In the genomic region with DNA sequence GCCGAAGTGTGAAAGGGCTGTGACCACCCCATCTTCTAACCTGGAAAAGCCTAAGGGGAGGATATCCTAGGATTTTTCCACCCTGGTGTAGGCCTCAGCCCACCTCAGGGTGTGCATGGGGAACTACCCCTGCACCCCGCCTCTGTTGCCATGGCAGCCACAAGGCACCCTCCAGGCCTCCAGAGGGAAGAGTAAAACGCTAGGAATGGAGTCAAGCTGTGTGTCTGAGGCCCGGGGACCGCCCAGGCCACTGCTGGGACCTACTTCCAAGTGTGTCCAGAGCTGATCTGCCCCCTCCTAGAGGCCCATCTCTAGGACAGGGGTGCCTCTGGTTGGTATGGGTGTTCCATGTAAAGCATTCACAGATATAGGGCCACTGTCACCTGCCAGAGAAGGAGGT, we compare ENCODE assay signal across 18 cellular contexts.
DNase-seq lines count a peak whose midpoint lies in the region; ATAC-seq, FAIRE-seq and TF ChIP-seq lines count a peak whose summit lies in the region.
"Had no signal": no experiment of that assay in that cellular context is flagged by ENCODE, and none has a peak within 500 bp of the region (broad histone marks: within the 10 kb centered on the region; RNA-seq: fewer than 3 reads in every experiment).

No MANE protein-coding gene starts in this region.

- H2BK15ac ChIP-seq in mesenchymal stem cell (ENCODE audit: low read depth, poor library complexity, severe bottlenecking): peak overlapping the region; percentile 98

- H3K27me3 Mint-ChIP-seq in activated CD4-positive, alpha-beta T cell treated with anti-CD3 and anti-CD28 coated beads, Interleukin-2, amount 10 ng/mL, durations not matched to agents 7 days and 5 days: no peaks in the 10 kb centered on the region
- H3K27me3 Mint-ChIP-seq in astrocyte (ENCODE audit: low read depth, unreplicated experiment): no peaks in the 10 kb centered on the region

- H3K27ac ChIP-seq in astrocyte (ENCODE audit: low read depth, low read length) (peak overlapping the region; percentile 99), mesenchymal stem cell (ENCODE audit: low read length, poor library complexity, severe bottlenecking) (peak overlapping the region; percentile 3), upper lobe of right lung (no peak overlapping the region)
- H3K27ac ChIP-seq: BLaER1 had no signal

- intact Hi-C loops in upper lobe of right lung (cut with DNase I): no loop called here

- H2AK5ac ChIP-seq in mesenchymal stem cell (ENCODE audit: low read length, severe bottlenecking): peak overlapping the region; percentile 90

- H3K23ac ChIP-seq in mesenchymal stem cell (ENCODE audit: low read length in 2 of 2): no peak overlapping the region

- H2AFZ ChIP-seq in astrocyte (ENCODE audit: low read depth, low read length) (no peak overlapping the region), mesenchymal stem cell (ENCODE audit: low read depth, low read length) (no peak overlapping the region)

- H3K4ac ChIP-seq in mesenchymal stem cell (ENCODE audit: low read depth in 1 of 2, low read length in 2 of 2): peak overlapping the region; percentile 14 to 78

- WGBS in mesenchymal stem cell: 94% methylated on average over 5 of the region's 5 CpGs

- peaks cover 52% of the 10 kb centered on the region for H3K4me1 Mint-ChIP-seq in activated CD4-positive, alpha-beta T cell treated with anti-CD3 and anti-CD28 coated beads, Interleukin-2, amount 10 ng/mL, durations not matched to agents 7 days and 5 days
- peaks cover 21% of the 10 kb centered on the region for H3K4me1 Mint-ChIP-seq in astrocyte (ENCODE audit: low read depth, unreplicated experiment)
- peaks cover 21% of the 10 kb centered on the region for H3K4me1 Mint-ChIP-seq in stimulated activated effector memory CD8-positive, alpha-beta T cell treated with anti-CD3 and anti-CD28 coated beads, Interleukin-12 subunit alpha, Interleukin-12 subunit beta, amount 100 ng/mL, for 72 hours

- H3K9me3 ChIP-seq in astrocyte (ENCODE audit: insufficient read depth, low read depth, low read length) (no peaks in the 10 kb centered on the region), mesenchymal stem cell (ENCODE audit: control insufficient read depth, low read length) (no peaks in the 10 kb centered on the region), upper lobe of right lung (no peaks in the 10 kb centered on the region)
- H3K9me3 ChIP-seq: BLaER1 had no signal

- peak overlapping the region; percentile 62 to 90 for H3K18ac ChIP-seq in mesenchymal stem cell (ENCODE audit: low read depth in 1 of 2, low read length in 2 of 2)

- H3K36me3 ChIP-seq in astrocyte (ENCODE audit: insufficient read depth, low read length) (no peaks in the 10 kb centered on the region), mesenchymal stem cell (ENCODE audit: control insufficient read depth in 1 of 2, insufficient read depth in 2 of 2, low read depth in 1 of 2, low read length in 2 of 2) (no peaks in the 10 kb centered on the region), upper lobe of right lung (no peaks in the 10 kb centered on the region)
- H3K36me3 ChIP-seq: BLaER1 had no signal

- H3K79me2 ChIP-seq in astrocyte (ENCODE audit: insufficient read depth, low read length): no peaks in the 10 kb centered on the region

- H2BK12ac ChIP-seq in mesenchymal stem cell (ENCODE audit: low read length in 2 of 2): peak overlapping the region; percentile 94 to 96

- ATAC-seq in upper lobe of right lung: no peak
- no peak for ATAC-seq in stimulated activated effector memory CD8-positive, alpha-beta T cell treated with anti-CD3 and anti-CD28 coated beads, Interleukin-12 subunit alpha, Interleukin-12 subunit beta, amount 100 ng/mL, for 72 hours
- ATAC-seq: CD8-positive, alpha-beta T cell had no signal

- H3K4me2 ChIP-seq in astrocyte (ENCODE audit: low read length) (no peak overlapping the region), mesenchymal stem cell (ENCODE audit: low read length, poor library complexity, severe bottlenecking) (no peak overlapping the region)
- H3K4me2 ChIP-seq: BLaER1 had no signal

- H3K79me1 ChIP-seq in mesenchymal stem cell (replicated peaks; ENCODE audit: low read length, poor library complexity, severe bottlenecking): peaks cover under 1% of the 10 kb centered on the region

- H3K4me3 Mint-ChIP-seq in activated CD4-positive, alpha-beta T cell treated with anti-CD3 and anti-CD28 coated beads, Interleukin-2, amount 10 ng/mL, durations not matched to agents 7 days and 5 days: no peak overlapping the region
- H3K4me3 Mint-ChIP-seq in astrocyte (ENCODE audit: unreplicated experiment): no peak overlapping the region
- no peak overlapping the region for H3K4me3 Mint-ChIP-seq in stimulated activated effector memory CD8-positive, alpha-beta T cell treated with anti-CD3 and anti-CD28 coated beads, Interleukin-12 subunit alpha, Interleukin-12 subunit beta, amount 100 ng/mL, for 72 hours
- H3K4me3 Mint-ChIP-seq: CD8-positive, alpha-beta T cell; IgD-negative memory B cell had no signal

- peak overlapping the region; percentile 66 for H4K8ac ChIP-seq in mesenchymal stem cell (ENCODE audit: low read length)

- H3K27me3 ChIP-seq in astrocyte (ENCODE audit: insufficient read depth, low read length) (no peaks in the 10 kb centered on the region), mesenchymal stem cell (ENCODE audit: control insufficient read depth in 1 of 2, insufficient read depth in 1 of 2, low read length in 2 of 2) (no peaks in the 10 kb centered on the region), upper lobe of right lung (no peaks in the 10 kb centered on the region)
- H3K27me3 ChIP-seq: BLaER1 had no signal

- TF ChIP-seq CTCF in astrocyte (IDR thresholded peaks at IDR 0.05; ENCODE audit: insufficient read depth, low read depth, low read length): no peak
- TF ChIP-seq CTCF in upper lobe of right lung (IDR thresholded peaks at IDR 0.05): no peak

- peak overlapping the region; percentile 31 for H3K27ac Mint-ChIP-seq in activated CD4-positive, alpha-beta T cell treated with anti-CD3 and anti-CD28 coated beads, Interleukin-2, amount 10 ng/mL, durations not matched to agents 7 days and 5 days
- no peak overlapping the region for H3K27ac Mint-ChIP-seq in astrocyte (ENCODE audit: unreplicated experiment)
- H3K27ac Mint-ChIP-seq in stimulated activated effector memory CD8-positive, alpha-beta T cell treated with anti-CD3 and anti-CD28 coated beads, Interleukin-12 subunit alpha, Interleukin-12 subunit beta, amount 100 ng/mL, for 72 hours: no peak overlapping the region
- H3K27ac Mint-ChIP-seq: CD8-positive, alpha-beta T cell; IgD-negative memory B cell had no signal

- POLR2A ChIA-PET in activated CD4-positive, alpha-beta T cell treated with anti-CD3 and anti-CD28 coated beads, Interleukin-2, amount 10 ng/mL, durations not matched to agents 7 days and 5 days (lab: Charles Lee): no interaction called here

- H2BK5ac ChIP-seq in mesenchymal stem cell (ENCODE audit: low read depth, low read length, poor library complexity, severe bottlenecking): no peak overlapping the region

- no peak for FAIRE-seq in astrocyte (lab: Jason Lieb, UNC)

- no peak overlapping the region for H3K14ac ChIP-seq in mesenchymal stem cell (ENCODE audit: low read length in 2 of 2)

- H3K9ac ChIP-seq in astrocyte (ENCODE audit: low read length) (no peak overlapping the region), mesenchymal stem cell (ENCODE audit: low read length) (no peak overlapping the region)
- H3K9ac ChIP-seq: BLaER1 had no signal

- H4K91ac ChIP-seq in mesenchymal stem cell (ENCODE audit: low read length): peak overlapping the region; percentile 86

- H4K20me1 ChIP-seq in astrocyte (ENCODE audit: insufficient read depth, low read length): no peaks in the 10 kb centered on the region
- H4K20me1 ChIP-seq: BLaER1 had no signal

- H3K4me3 ChIP-seq in astrocyte (ENCODE audit: insufficient read depth, low read depth, low read length) (no peak overlapping the region), mesenchymal stem cell (ENCODE audit: insufficient read depth in 1 of 2, low read depth in 1 of 2, low read length in 2 of 2) (no peak overlapping the region), upper lobe of right lung (no peak overlapping the region)
- H3K4me3 ChIP-seq: BLaER1 had no signal

- peaks cover 23% of the 10 kb centered on the region for H3K4me1 ChIP-seq in astrocyte (ENCODE audit: insufficient read depth, low read length)
- peaks cover 25% of the 10 kb centered on the region for H3K4me1 ChIP-seq in mesenchymal stem cell (ENCODE audit: control insufficient read depth, insufficient read depth, low read depth, low read length)
- H3K4me1 ChIP-seq in upper lobe of right lung: peaks cover 6% of the 10 kb centered on the region

- peak overlapping the region; percentile 76 for H2BK120ac ChIP-seq in mesenchymal stem cell (ENCODE audit: low read depth, low read length)

- CTCF ChIA-PET in activated CD4-positive, alpha-beta T cell treated with anti-CD3 and anti-CD28 coated beads, Interleukin-2, amount 10 ng/mL, durations not matched to agents 7 days and 5 days (lab: Charles Lee): interaction anchor here (0.8 to 10.2 kb wide), 3 partner anchors 12 to 22 kb away, joined by 5 to 61 read pairs (median 15); no protein-coding TSS in a partner anchor

- no peaks in the 10 kb centered on the region for H3K9me3 Mint-ChIP-seq in activated CD4-positive, alpha-beta T cell treated with anti-CD3 and anti-CD28 coated beads, Interleukin-2, amount 10 ng/mL, durations not matched to agents 7 days and 5 days
- peaks cover 6% of the 10 kb centered on the region for H3K9me3 Mint-ChIP-seq in astrocyte (ENCODE audit: unreplicated experiment)
- H3K9me3 Mint-ChIP-seq in stimulated activated effector memory CD8-positive, alpha-beta T cell treated with anti-CD3 and anti-CD28 coated beads, Interleukin-12 subunit alpha, Interleukin-12 subunit beta, amount 100 ng/mL, for 72 hours: no peaks in the 10 kb centered on the region
- H3K9me3 Mint-ChIP-seq: CD8-positive, alpha-beta T cell; IgD-negative memory B cell had no signal

- peaks cover 4% of the 10 kb centered on the region for H3K36me3 Mint-ChIP-seq in activated CD4-positive, alpha-beta T cell treated with anti-CD3 and anti-CD28 coated beads, Interleukin-2, amount 10 ng/mL, durations not matched to agents 7 days and 5 days (ENCODE audit: low read depth)
- no peaks in the 10 kb centered on the region for H3K36me3 Mint-ChIP-seq in astrocyte (ENCODE audit: low read depth, unreplicated experiment)
- H3K36me3 Mint-ChIP-seq in stimulated activated effector memory CD8-positive, alpha-beta T cell treated with anti-CD3 and anti-CD28 coated beads, Interleukin-12 subunit alpha, Interleukin-12 subunit beta, amount 100 ng/mL, for 72 hours: no peaks in the 10 kb centered on the region
- H3K36me3 Mint-ChIP-seq: CD8-positive, alpha-beta T cell; IgD-negative memory B cell had no signal

- DNase-seq in activated CD4-positive, alpha-beta T cell treated with anti-CD3 and anti-CD28 coated beads, Interleukin-2, amount 10 ng/mL, durations not matched to agents 7 days and 5 days: no peak
- DNase-seq in activated CD4-positive, alpha-beta T cell treated with anti-CD3 and anti-CD28 coated beads, Interleukin-2, amount 50 U/mL, for 48 hours: no peak
- no peak for DNase-seq in astrocyte (ENCODE audit: low read depth)
- no peak for DNase-seq in mesenchymal stem cell
- peak; percentile 42 for DNase-seq in upper lobe of right lung
- DNase-seq in NCI-H1436 treated with DMSO at 0.1 percent for 48 hours (lab: John Stamatoyannopoulos, UW): no peak
- no peak for DNase-seq in stimulated activated naive CD4-positive, alpha-beta T cell (lab: John Stamatoyannopoulos, UW)
- no peak for DNase-seq in stimulated activated effector memory CD8-positive, alpha-beta T cell treated with anti-CD3 and anti-CD28 coated beads, Interleukin-12 subunit alpha, Interleukin-12 subunit beta, amount 100 ng/mL, for 72 hours (ENCODE audit: low spot score in 2 of 2)
- DNase-seq: 8988T; CD8-positive, alpha-beta T cell; H7; NCI-H1930; NCI-H2171; NCI-H446; NCI-H69; Right ventricle myocardium superior had no signal
